ENCODE assay signal across 1 cellular context in genomic region chr14:21382095-21382494, GRCh38.
TF ChIP-seq lines count a peak whose summit lies in the region.

No MANE protein-coding gene starts in this region.

TF ChIP-seq in K562, 482 proteins besides CTCF, POLR2A, EP300 and RAD21 (continued from another document and continues in another):
- TF ChIP-seq ZNF398 (CRISPR knock-in tag; IDR thresholded peaks at IDR 0.05) (no peak), ZNF263 (CRISPR knock-in tag; IDR thresholded peaks at IDR 0.05; ENCODE audit: borderline replicate concordance) (no peak), ZNF444 (CRISPR knock-in tag; IDR thresholded peaks at IDR 0.05) (no peak), TRIM24 (IDR thresholded peaks at IDR 0.05) (no peak), ZNF274 (IDR thresholded peaks at IDR 0.05; ENCODE audit: borderline replicate concordance, low read depth, low read length) (no peak), THAP12 (CRISPR knock-in tag; IDR thresholded peaks at IDR 0.05) (no peak), TAF15 (IDR thresholded peaks at IDR 0.05; ENCODE audit: low read depth, low read length) (no peak), SRSF7 (optimal IDR thresholded peaks at IDR 0.05; ENCODE audit: low read depth, low read length) (no peak), ZC3H11A (IDR thresholded peaks at IDR 0.05; ENCODE audit: low read depth, low read length) (no peak), RERE (CRISPR knock-in tag; IDR thresholded peaks at IDR 0.05; ENCODE audit: borderline replicate concordance) (no peak), SMARCE1 (IDR thresholded peaks at IDR 0.05) (no peak), E2F5 (CRISPR knock-in tag; IDR thresholded peaks at IDR 0.05) (no peak), DACH1 (IDR thresholded peaks at IDR 0.05; ENCODE audit: partially characterized antibody) (no peak), RBFOX2 (IDR thresholded peaks at IDR 0.05; ENCODE audit: low read depth, low read length) (no peak), CBX3 (IDR thresholded peaks at IDR 0.05; ENCODE audit: borderline replicate concordance in 1 of 2, low read length in 2 of 2) (no peak), ZNF764 (CRISPR knock-in tag; IDR thresholded peaks at IDR 0.05; ENCODE audit: low read depth) (no peak), HNRNPL (IDR thresholded peaks at IDR 0.05; ENCODE audit: low read depth, low read length) (no peak), TCF3 (CRISPR knock-in tag; IDR thresholded peaks at IDR 0.05) (no peak), TEAD1 (CRISPR knock-in tag; IDR thresholded peaks at IDR 0.05) (no peak), ZNF76 (CRISPR knock-in tag; IDR thresholded peaks at IDR 0.05; ENCODE audit: borderline replicate concordance) (no peak), NR0B1 (IDR thresholded peaks at IDR 0.05; ENCODE audit: partially characterized antibody) (no peak), POU5F1 (IDR thresholded peaks at IDR 0.05; ENCODE audit: borderline replicate concordance, low read depth, low read length, partially characterized antibody) (no peak), CBFA2T3 (IDR thresholded peaks at IDR 0.05) (peak; percentile 9; the same call in 1 of the 2 replicates), ARID1B (IDR thresholded peaks at IDR 0.05) (peak; percentile 30), PPARD (CRISPR knock-in tag; IDR thresholded peaks at IDR 0.05) (no peak), REST (CRISPR knock-in tag; IDR thresholded peaks at IDR 0.05; ENCODE audit: low read depth) (no peak), ZNF707 (CRISPR knock-in tag; conservative IDR thresholded peaks at IDR 0.05) (no peak), ZNF785 (CRISPR knock-in tag; IDR thresholded peaks at IDR 0.05) (no peak), ZBTB12 (CRISPR knock-in tag; IDR thresholded peaks at IDR 0.05) (no peak), CREM (IDR thresholded peaks at IDR 0.05; ENCODE audit: low read depth) (no peak), TEAD4 (IDR thresholded peaks at IDR 0.05; ENCODE audit: low read length) (0 out of 2 replicates have a peak, but pooled peaks have one; percentile 18), TEAD4 (CRISPR knock-in tag; IDR thresholded peaks at IDR 0.05; ENCODE audit: borderline replicate concordance) (no peak), TAF1 (IDR thresholded peaks at IDR 0.05; ENCODE audit: control insufficient read depth, extremely low read depth, insufficient read depth, low read length, severe bottlenecking) (no peak), UBTF (IDR thresholded peaks at IDR 0.05; ENCODE audit: borderline replicate concordance in 1 of 2, low read depth in 2 of 2, low read length in 2 of 2) (no peak), MTF1 (CRISPR knock-in tag; IDR thresholded peaks at IDR 0.05; ENCODE audit: borderline replicate concordance) (no peak), XRCC4 (IDR thresholded peaks at IDR 0.05; ENCODE audit: extremely low read depth, insufficient read depth, insufficient read length) (no peak), NR2F6 (CRISPR knock-in tag; IDR thresholded peaks at IDR 0.05) (no peak), PTRF (tag; IDR thresholded peaks at IDR 0.05) (no peak), CGGBP1 (CRISPR knock-in tag; IDR thresholded peaks at IDR 0.05) (no peak), MEF2A (IDR thresholded peaks at IDR 0.05; ENCODE audit: control insufficient read depth, low read depth, low read length) (no peak), ATF7 (IDR thresholded peaks at IDR 0.05) (peak; percentile 40; the same call in 1 of the 2 replicates), ATF3 (IDR thresholded peaks at IDR 0.05) (peak; percentile 65), ATF3 (CRISPR knock-in tag; conservative IDR thresholded peaks at IDR 0.05) (no peak), ZNF75A (CRISPR knock-in tag; IDR thresholded peaks at IDR 0.05) (no peak)
